Comparison of ENCODE assay signal across 18 cellular contexts in genomic region chrY:13702276-13702675, GRCh38. TPM values are rescaled to one million over a fixed set of nuclear protein-coding genes. Genes with fewer than 3 reads are reported as not detected.
"Had no signal": no experiment of that assay in that cellular context is flagged by ENCODE, and none has a peak within 500 bp of the region (broad histone marks: within the 10 kb centered on the region; RNA-seq: fewer than 3 reads in every experiment).

No MANE protein-coding gene starts in this region.

- H3K4me3 ChIP-seq: ascending aorta, coronary artery, hepatocyte, prostate gland, right lobe of liver had no signal

- H3K36me3 ChIP-seq: ascending aorta, gastroesophageal sphincter, lower lobe of right lung, prostate gland, right lobe of liver, transverse colon had no signal

- H3K79me2 ChIP-seq: hepatocyte had no signal

- H3K9me3 ChIP-seq: ascending aorta, gastroesophageal sphincter, lower lobe of right lung, prostate gland, right lobe of liver, transverse colon had no signal

- H2AFZ ChIP-seq: hepatocyte had no signal

- ATAC-seq: activated naive CD8-positive, alpha-beta T cell treated with anti-CD3 and anti-CD28 coated beads, Interleukin-2, amount 50 U/mL, for 24 hours; gastroesophageal sphincter; lower lobe of right lung; naive thymus-derived CD8-positive, alpha-beta T cell; right lobe of liver; stimulated activated naive B cell treated with anti-CD40 and anti-IgM and Interleukin-4, amounts not matched to agents 10 μg/mL and 1 μg/mL and 100 μg/mL, for 72 hours had no signal

- H3K27me3 ChIP-seq: ascending aorta, gastroesophageal sphincter, hepatocyte, right lobe of liver, transverse colon had no signal

- H3K27ac Mint-ChIP-seq: activated CD4-positive, alpha-beta memory T cell treated with anti-CD3 and anti-CD28 coated beads for 36 hours; activated naive CD8-positive, alpha-beta T cell treated with anti-CD3 and anti-CD28 coated beads, Interleukin-2, amount 50 U/mL, for 24 hours; stimulated activated naive B cell treated with anti-CD40 and anti-IgM and Interleukin-4, amounts not matched to agents 10 μg/mL and 1 μg/mL and 100 μg/mL, for 72 hours had no signal

- H3K27ac ChIP-seq: ascending aorta, coronary artery, hepatocyte, lower lobe of right lung, prostate gland, right lobe of liver had no signal

- DNase-seq: activated CD4-positive, alpha-beta memory T cell treated with anti-CD3 and anti-CD28 coated beads for 36 hours; activated CD4-positive, CD25-positive, alpha-beta regulatory T cell treated with anti-CD3 and anti-CD28 coated beads, Interleukin-2, amount 50 U/mL, for 72 hours; activated naive CD8-positive, alpha-beta T cell treated with anti-CD3 and anti-CD28 coated beads, Interleukin-2, amount 50 U/mL, for 24 hours; effector memory CD4-positive, alpha-beta T cell; kidney glomerular epithelial cell; lower lobe of right lung; right lobe of liver; stimulated activated CD4-positive, alpha-beta T cell treated with anti-CD3 and anti-CD28 coated beads, Interleukin-2, amount 100 ng/mL, for 24 hours; stimulated activated naive B cell treated with anti-CD40 and anti-IgM and Interleukin-4, amounts not matched to agents 10 μg/mL and 1 μg/mL and 100 μg/mL, for 72 hours; transverse colon had no signal

- H3K27me3 Mint-ChIP-seq: activated CD4-positive, alpha-beta memory T cell treated with anti-CD3 and anti-CD28 coated beads for 36 hours; activated naive CD8-positive, alpha-beta T cell treated with anti-CD3 and anti-CD28 coated beads, Interleukin-2, amount 50 U/mL, for 24 hours; stimulated activated naive B cell treated with anti-CD40 and anti-IgM and Interleukin-4, amounts not matched to agents 10 μg/mL and 1 μg/mL and 100 μg/mL, for 72 hours had no signal

- H3K4me1 ChIP-seq: ascending aorta, prostate gland, right lobe of liver had no signal

- H3K4me2 ChIP-seq: hepatocyte had no signal

- H3K9me3 Mint-ChIP-seq: activated CD4-positive, alpha-beta memory T cell treated with anti-CD3 and anti-CD28 coated beads for 36 hours; activated naive CD8-positive, alpha-beta T cell treated with anti-CD3 and anti-CD28 coated beads, Interleukin-2, amount 50 U/mL, for 24 hours; naive thymus-derived CD8-positive, alpha-beta T cell; stimulated activated naive B cell treated with anti-CD40 and anti-IgM and Interleukin-4, amounts not matched to agents 10 μg/mL and 1 μg/mL and 100 μg/mL, for 72 hours; T-helper 1 cell treated with Interleukin-12 subunit alpha and Interleukin-12 subunit beta and Interleukin-4 antibody, amounts not matched to agents 30 μg/mL and 1 μg/mL, for 36 hours had no signal

- H3K4me3 Mint-ChIP-seq: T-helper 1 cell treated with Interleukin-12 subunit alpha and Interleukin-12 subunit beta and Interleukin-4 antibody, amounts not matched to agents 30 μg/mL and 1 μg/mL, for 36 hours had no signal

RNA-seq across cellular contexts. Expression of gene TMSB4Y, which starts 1.4 kb away (rescaled TPM):
- total RNA-seq: ascending aorta, hepatocyte, mononuclear cell had no signal
- polyA plus RNA-seq: hepatocyte; naive thymus-derived CD8-positive, alpha-beta T cell had no signal
